In genomic region chr4:112552668-112553067, GRCh38 we compare ENCODE assay signal across 18 cellular contexts. TPM values are rescaled to one million over a fixed set of nuclear protein-coding genes. Genes with fewer than 3 reads are reported as not detected.
DNase-seq lines count a peak whose midpoint lies in the region; ATAC-seq and TF ChIP-seq lines count a peak whose summit lies in the region.
"Had no signal": no experiment of that assay in that cellular context is flagged by ENCODE, and none has a peak within 500 bp of the region (broad histone marks: within the 10 kb centered on the region; RNA-seq: fewer than 3 reads in every experiment).

No MANE protein-coding gene starts in this region.

- TF ChIP-seq CTCF in MCF 10A (IDR thresholded peaks at IDR 0.05; ENCODE audit: unreplicated experiment) (no peak), breast epithelium (IDR thresholded peaks at IDR 0.05) (no peak), SK-N-SH (IDR thresholded peaks at IDR 0.05) (no peak), fibroblast of pulmonary artery (IDR thresholded peaks at IDR 0.05; ENCODE audit: low read length, missing control alignments) (no peak), CD14-positive monocyte (IDR thresholded peaks at IDR 0.05) (no peak), WERI-Rb-1 (IDR thresholded peaks at IDR 0.05; ENCODE audit: low read depth, low read length) (no peak)

- H3K27me3 ChIP-seq in breast epithelium (no peaks in the 10 kb centered on the region), SK-N-SH (ENCODE audit: insufficient read depth) (no peaks in the 10 kb centered on the region), WERI-Rb-1 (ENCODE audit: insufficient read depth, low read depth, severe bottlenecking) (no peaks in the 10 kb centered on the region)
- H3K27me3 ChIP-seq: adrenal gland, tibial nerve had no signal

- H3K27ac ChIP-seq in breast epithelium: no peak overlapping the region
- H3K27ac ChIP-seq in SK-N-SH (ENCODE audit: low read depth in 2 of 2, low read length in 1 of 2): peak overlapping the region in 1 of 2 experiments; percentile 7; a peak in 1 of 4 replicates
- H3K27ac ChIP-seq in WERI-Rb-1: no peak overlapping the region
- H3K27ac ChIP-seq: 22Rv1, adrenal gland, tibial nerve had no signal

- no peak for TF ChIP-seq POLR2A in breast epithelium (IDR thresholded peaks at IDR 0.05)

- POLR2A ChIA-PET in MCF 10A (lab: Yijun Ruan, JAX) (no interaction called here), SK-N-SH (lab: Yijun Ruan, JAX) (interaction anchor here (0.6 kb wide), 1 partner anchor 9 kb away, joined by 3 read pairs; no protein-coding TSS in a partner anchor)

- H3K27me3 Mint-ChIP-seq in MCF 10A (ENCODE audit: insufficient read depth, unreplicated experiment) (no peaks in the 10 kb centered on the region), CD14-positive monocyte (ENCODE audit: low read depth in 3 of 3) (no peaks in the 10 kb centered on the region)
- H3K27me3 Mint-ChIP-seq: memory B cell had no signal

- ATAC-seq in HG03520 (IDR thresholded peaks at IDR 0.05; ENCODE audit: unreplicated experiment): no peak
- ATAC-seq: activated CD4-positive, CD25-positive, alpha-beta regulatory T cell treated with anti-CD3 and anti-CD28 coated beads, Interleukin-2, amount 50 U/mL, for 24 hours had no signal

- no peak overlapping the region for H3K4me2 ChIP-seq in SK-N-SH

- H3K79me2 ChIP-seq in SK-N-SH (ENCODE audit: insufficient read depth): no peaks in the 10 kb centered on the region

- H3K9me3 ChIP-seq in breast epithelium (no peaks in the 10 kb centered on the region), SK-N-SH (no peaks in the 10 kb centered on the region), WERI-Rb-1 (ENCODE audit: severe bottlenecking) (peaks cover 3% of the 10 kb centered on the region)
- H3K9me3 ChIP-seq: adrenal gland, tibial nerve had no signal

- no peak overlapping the region for H3K9ac ChIP-seq in SK-N-SH

- no TSS peak for BruUV-seq in MCF 10A (replicated peaks; lab: Mats Ljungman, UMichigan)

- peak; percentile 16 for DNase-seq in MCF 10A (ENCODE audit: unreplicated experiment)
- no peak for DNase-seq in breast epithelium (ENCODE audit: low spot score in 2 of 2)
- no peak for DNase-seq in SK-N-SH
- peak; percentile 30 for DNase-seq in fibroblast of pulmonary artery (ENCODE audit: low read depth)
- DNase-seq in CD14-positive monocyte (ENCODE audit: low spot score): no peak
- DNase-seq in WERI-Rb-1: no peak
- DNase-seq in hypothalamus (lab: John Stamatoyannopoulos, UW): no peak
- DNase-seq: adrenal gland; DMS153; effector CD8-positive, alpha-beta T cell; H9; nucleus accumbens; stimulated activated CD4-positive, alpha-beta T cell treated with anti-CD3 and anti-CD28 coated beads, Interleukin-12 subunit alpha, Interleukin-12 subunit beta, amount 100 ng/mL, for 4 hours had no signal

- H3K36me3 ChIP-seq in breast epithelium (no peaks in the 10 kb centered on the region), SK-N-SH (replicated peaks in 1 of 2; ENCODE audit: control insufficient read depth in 1 of 2, insufficient read depth in 2 of 2, low read length in 1 of 2) (peaks cover 0 to 7% of the 10 kb centered on the region in 2 experiments), WERI-Rb-1 (peaks cover 4% of the 10 kb centered on the region)
- H3K36me3 ChIP-seq: adrenal gland had no signal

- peaks cover 9% of the 10 kb centered on the region for H3K4me1 Mint-ChIP-seq in MCF 10A (ENCODE audit: insufficient read depth, unreplicated experiment)
- H3K4me1 Mint-ChIP-seq in CD14-positive monocyte: no peaks in the 10 kb centered on the region
- H3K4me1 Mint-ChIP-seq: memory B cell had no signal

- CTCF ChIA-PET in MCF 10A (lab: Yijun Ruan, JAX) (interaction anchor here (0.7 kb wide), 1 partner anchor 390 kb away, joined by 3 read pairs; no protein-coding TSS in a partner anchor), SK-N-SH (lab: Yijun Ruan, JAX) (interaction anchor here (1.0 to 1.1 kb wide), 2 partner anchors 12 to 386 kb away, joined by 3 read pairs; no protein-coding TSS in a partner anchor)

- H3K4me3 Mint-ChIP-seq in MCF 10A (ENCODE audit: unreplicated experiment) (no peak overlapping the region), CD14-positive monocyte (no peak overlapping the region)
- H3K4me3 Mint-ChIP-seq: H9, memory B cell had no signal

- intact Hi-C loops in MCF 10A (cut with micrococcal nuclease): no loop called here
- intact Hi-C loops in breast epithelium (cut with DNase I; ENCODE audit: low total_unique reads): no loop called here
- intact Hi-C loops in CD14-positive monocyte (cut with micrococcal nuclease): no loop called here

- no peaks in the 10 kb centered on the region for H3K9me2 ChIP-seq in SK-N-SH

- H3F3A ChIP-seq in SK-N-SH (replicated peaks; ENCODE audit: insufficient read depth): peaks cover 7% of the 10 kb centered on the region

- H4K20me1 ChIP-seq in SK-N-SH (ENCODE audit: insufficient read depth): no peaks in the 10 kb centered on the region

- no peak overlapping the region for H3K4me3 ChIP-seq in breast epithelium
- H3K4me3 ChIP-seq in SK-N-SH (ENCODE audit: low read depth in 2 of 2, low read length in 1 of 2): no peak overlapping the region
- no peak overlapping the region for H3K4me3 ChIP-seq in fibroblast of pulmonary artery (replicated peaks; ENCODE audit: low read depth, low read length)
- H3K4me3 ChIP-seq in WERI-Rb-1 (ENCODE audit: low read depth, low read length): no peak overlapping the region
- H3K4me3 ChIP-seq: adrenal gland, tibial nerve had no signal

- TF ChIP-seq RAD21 in SK-N-SH (IDR thresholded peaks at IDR 0.05; ENCODE audit: low read length): no peak

- WGBS in SK-N-SH (ENCODE audit: low lambda C conversion rate): 59% methylated on average over 2 of the region's 2 CpGs

- no peak overlapping the region for H2AFZ ChIP-seq in SK-N-SH (ENCODE audit: low read depth)

- H3K9me3 Mint-ChIP-seq in MCF 10A (ENCODE audit: unreplicated experiment) (no peaks in the 10 kb centered on the region), CD14-positive monocyte (no peaks in the 10 kb centered on the region)
- H3K9me3 Mint-ChIP-seq: H9, memory B cell had no signal

- H3K36me3 Mint-ChIP-seq in MCF 10A (ENCODE audit: insufficient read depth, unreplicated experiment): peaks cover 7% of the 10 kb centered on the region
- H3K36me3 Mint-ChIP-seq in CD14-positive monocyte: peaks cover 5 to 15% of the 10 kb centered on the region in 2 donors

- TF ChIP-seq EP300 in SK-N-SH (IDR thresholded peaks at IDR 0.05; ENCODE audit: borderline replicate concordance in 1 of 2, low read depth in 1 of 2, low read length in 1 of 2): no peak

- H3K27ac Mint-ChIP-seq in MCF 10A (ENCODE audit: low read depth, unreplicated experiment) (peak overlapping the region; percentile 31), CD14-positive monocyte (no peak overlapping the region)
- H3K27ac Mint-ChIP-seq: H9, memory B cell had no signal

- no peaks in the 10 kb centered on the region for H3K4me1 ChIP-seq in breast epithelium
- H3K4me1 ChIP-seq in SK-N-SH (ENCODE audit: control insufficient read depth in 1 of 2, insufficient read depth in 2 of 2, low read depth in 1 of 2, low read length in 1 of 2): peaks cover 3 to 10% of the 10 kb centered on the region in 2 experiments; a peak in 2 of 4 replicates
- H3K4me1 ChIP-seq: adrenal gland, tibial nerve had no signal

TF ChIP-seq in SK-N-SH, 30 proteins besides CTCF, POLR2A, EP300 and RAD21:
- TF ChIP-seq NFIC (IDR thresholded peaks at IDR 0.05; ENCODE audit: borderline replicate concordance): no peak
- 0 out of 2 replicates have a peak, but pooled peaks have one; percentile 5 for TF ChIP-seq TCF12 (IDR thresholded peaks at IDR 0.05)
- TF ChIP-seq ELF1 (IDR thresholded peaks at IDR 0.05): no peak
- no peak for TF ChIP-seq FOSL2 (IDR thresholded peaks at IDR 0.05; ENCODE audit: borderline replicate concordance, low read depth)
- no peak for TF ChIP-seq MXI1 (IDR thresholded peaks at IDR 0.05; ENCODE audit: low read depth, low read length)
- no peak for TF ChIP-seq REST (IDR thresholded peaks at IDR 0.05; ENCODE audit: low read depth, low read length)
- no peak for TF ChIP-seq TAF1 (IDR thresholded peaks at IDR 0.05; ENCODE audit: borderline replicate concordance, low read depth, low read length)

RNA-seq across cellular contexts. Expression of gene NEUROG2, which starts 36.7 kb away (rescaled TPM):
- total RNA-seq in MCF 10A (2022) (not detected in 2 replicates), breast epithelium (under 1 TPM in 2 of 3 donors, not detected in 1; 0.29 to 0.33 TPM)
- polyA plus RNA-seq in SK-N-SH (2012; rRNA removed) (not detected in 2 replicates), CD14-positive monocyte (not detected)
- polyA plus RNA-seq in SK-N-SH (2012; cell fraction: cytosol; rRNA removed): 0.03 TPM in 1 of 2 replicates, not detected in the other
- polyA plus RNA-seq in SK-N-SH (2012; cell fraction: nucleus; rRNA removed): 0.04 TPM in 1 of 2 replicates, not detected in the other
- total RNA-seq: adrenal gland, H9, tibial nerve had no signal
- polyA plus RNA-seq: adrenal gland had no signal

Comparison
In these comparisons a context has a peak if more than half of its experiments do, and no peak if none do; other contexts are left out.
1. DNase-seq: peak in MCF 10A (single experiment) and fibroblast of pulmonary artery (single experiment); none in breast epithelium (0 of 2), SK-N-SH (single experiment), CD14-positive monocyte (single experiment), WERI-Rb-1 (single experiment) and hypothalamus (0 of 51).